19 cellular contexts compared by ENCODE assay signal in genomic region chr3:64203216-64203615, GRCh38. TPM values are rescaled to one million over a fixed set of nuclear protein-coding genes. Genes with fewer than 3 reads are reported as not detected.
"Had no signal": no experiment of that assay in that cellular context is flagged by ENCODE, and none has a peak within 500 bp of the region (broad histone marks: within the 10 kb centered on the region; RNA-seq: fewer than 3 reads in every experiment).

No MANE protein-coding gene starts in this region.

- H3K9me3 ChIP-seq: ascending aorta, mucosa of descending colon, psoas muscle, suprapubic skin had no signal

- H3K4me3 ChIP-seq: ascending aorta, mucosa of descending colon, psoas muscle, suprapubic skin had no signal

- ATAC-seq: activated CD8-positive, alpha-beta T cell treated with anti-CD3 and anti-CD28 coated beads for 36 hours; left colon; mucosa of descending colon; naive thymus-derived CD8-positive, alpha-beta T cell; psoas muscle; stimulated activated naive CD8-positive, alpha-beta T cell treated with anti-CD3 and anti-CD28 coated beads, Interleukin-15, Interleukin-2, amounts not matched to agents 100 U/mL and 50 U/mL, for 24 hours had no signal

- H3K27ac ChIP-seq: ascending aorta, epithelial cell of prostate, psoas muscle, suprapubic skin, WERI-Rb-1 had no signal

- DNase-seq: activated CD4-positive, alpha-beta T cell treated with anti-CD3 and anti-CD28 coated beads for 4 hours; activated CD8-positive, alpha-beta memory T cell treated with anti-CD3 and anti-CD28 coated beads, Interleukin-2, amount 50 U/mL, for 48 hours; activated CD8-positive, alpha-beta T cell treated with anti-CD3 and anti-CD28 coated beads for 36 hours; central memory CD4-positive, alpha-beta T cell; effector memory CD4-positive, alpha-beta T cell; glutamatergic neuron; left colon; mucosa of descending colon; naive thymus-derived CD8-positive, alpha-beta T cell; occipital lobe; psoas muscle; stimulated activated CD4-positive, alpha-beta T cell treated with anti-CD3 and anti-CD28 coated beads, Interleukin-2, amount 100 ng/mL, for 48 hours; stimulated activated CD8-positive, alpha-beta memory T cell treated with anti-CD3 and anti-CD28 coated beads, Interleukin-4, amount 100 ng/mL, for 48 hours; stimulated activated naive CD8-positive, alpha-beta T cell treated with anti-CD3 and anti-CD28 coated beads, Interleukin-15, Interleukin-2, amounts not matched to agents 100 U/mL and 50 U/mL, for 24 hours; T-helper 1 cell; WERI-Rb-1 had no signal

- H3K36me3 ChIP-seq: suprapubic skin had no signal

- H3K27me3 ChIP-seq: ascending aorta, suprapubic skin had no signal

RNA-seq across cellular contexts. Expression of gene PRICKLE2, which starts 22.1 kb away (rescaled TPM):
- total RNA-seq: activated CD8-positive, alpha-beta T cell treated with anti-CD3 and anti-CD28 coated beads for 36 hours; naive thymus-derived CD8-positive, alpha-beta T cell had no signal
- polyA plus RNA-seq: naive thymus-derived CD8-positive, alpha-beta T cell had no signal
